17 cellular contexts compared by ENCODE assay signal in the genomic region with DNA sequence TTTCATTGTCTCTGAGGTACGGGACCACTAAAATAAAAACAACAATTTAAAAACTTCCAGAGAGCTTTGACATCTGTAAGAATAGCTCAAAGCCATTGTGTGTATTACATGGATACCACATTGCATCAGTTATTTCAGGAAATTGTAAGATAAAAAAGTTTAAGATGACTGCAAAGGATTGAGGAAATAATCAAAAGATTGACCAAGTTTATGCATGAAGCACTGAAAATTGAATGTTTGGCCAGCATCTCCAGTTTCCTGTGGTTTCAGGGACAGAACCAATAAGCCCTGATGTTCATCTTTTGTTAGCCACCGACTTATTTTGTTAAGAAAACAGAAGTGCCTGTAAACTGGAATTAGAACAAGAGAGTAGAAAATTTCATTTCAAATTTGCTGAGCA.
"Had no signal": no experiment of that assay in that cellular context is flagged by ENCODE, and none has a peak within 500 bp of the region (broad histone marks: within the 10 kb centered on the region; RNA-seq: fewer than 3 reads in every experiment).

No MANE protein-coding gene starts in this region.

- H3K4me1 ChIP-seq: colonic mucosa, parathyroid adenoma had no signal

- H3K27ac ChIP-seq: body of pancreas, colonic mucosa, neutrophil, parathyroid adenoma had no signal

- DNase-seq: activated CD4-positive, alpha-beta T cell treated with anti-CD3 and anti-CD28 coated beads, Interleukin-2, amount 10 ng/mL, durations not matched to agents 7 days and 5 days; activated CD8-positive, alpha-beta memory T cell treated with anti-CD3 and anti-CD28 coated beads, Interleukin-2, amount 50 U/mL, for 48 hours; activated gamma-delta T cell treated with Interleukin-2 at 50 U/mL for 16 hours; activated T-cell treated with anti-CD3 and anti-CD28 coated beads, Interleukin-2, amount 50 U/mL, for 72 hours; amniotic stem cell; body of pancreas; central memory CD4-positive, alpha-beta T cell; colonic mucosa; heart left ventricle; left cardiac atrium; mucosa of descending colon; naive thymus-derived CD4-positive, alpha-beta T cell; T-helper 2 cell had no signal

- H3K4me3 ChIP-seq: body of pancreas, colonic mucosa, heart left ventricle, mucosa of descending colon had no signal

- H3K9ac ChIP-seq: parathyroid adenoma had no signal

- H3K27me3 ChIP-seq: body of pancreas, colonic mucosa, heart left ventricle had no signal

- FAIRE-seq: frontal cortex, TTC549 had no signal

- H3K9me3 ChIP-seq: body of pancreas, colonic mucosa, heart left ventricle, mucosa of descending colon, neutrophil had no signal

- H3K36me3 ChIP-seq: colonic mucosa, heart left ventricle, neutrophil had no signal
